ENCODE assay signal across 1 cellular context in genomic region chr12:118290130-118290529, GRCh38.
TF ChIP-seq lines count a peak whose summit lies in the region.

No MANE protein-coding gene starts in this region.

TF ChIP-seq in GM23338, 12 proteins besides CTCF, POLR2A, EP300 and RAD21 (continued from another document):
- TF ChIP-seq REST (IDR thresholded peaks at IDR 0.05; ENCODE audit: unreplicated experiment) (no peak), POLR2AphosphoS5 (IDR thresholded peaks at IDR 0.05; ENCODE audit: low read depth) (no peak), ZNF462 (CRISPR knock-in tag; IDR thresholded peaks at IDR 0.05) (no peak), CREB1 (CRISPR knock-in tag; IDR thresholded peaks at IDR 0.05; ENCODE audit: low read depth) (no peak), JUNB (IDR thresholded peaks at IDR 0.05; ENCODE audit: unreplicated experiment) (no peak), STAT1 (IDR thresholded peaks at IDR 0.05; ENCODE audit: unreplicated experiment) (no peak), NANOG (IDR thresholded peaks at IDR 0.05; ENCODE audit: borderline replicate concordance) (no peak), EZH2 (IDR thresholded peaks at IDR 0.05; ENCODE audit: low read depth, unreplicated experiment) (no peak), EZH2phosphoT487 (IDR thresholded peaks at IDR 0.05; ENCODE audit: unreplicated experiment) (no peak), ETS1 (IDR thresholded peaks at IDR 0.05) (no peak)
